17 cellular contexts compared by ENCODE assay signal in genomic region chr9:87888501-87888900, GRCh38. TPM values are rescaled to one million over a fixed set of nuclear protein-coding genes. Genes with fewer than 3 reads are reported as not detected.
A peak's percentile ranks its signal among the peaks of the same experiment; 100 is the strongest.
DNase-seq lines count a peak whose midpoint lies in the region; ATAC-seq, FAIRE-seq and TF ChIP-seq lines count a peak whose summit lies in the region.
"Had no signal": no experiment of that assay in that cellular context is flagged by ENCODE, and none has a peak within 500 bp of the region (broad histone marks: within the 10 kb centered on the region; RNA-seq: fewer than 3 reads in every experiment).

No MANE protein-coding gene starts in this region.

- H3K27ac Mint-ChIP-seq in activated T-cell treated with anti-CD3 and anti-CD28 coated beads, Interleukin-2, amount 50 U/mL, for 24 hours: no peak overlapping the region
- H3K27ac Mint-ChIP-seq in neural crest cell (ENCODE audit: unreplicated experiment): peak overlapping the region; percentile 57
- H3K27ac Mint-ChIP-seq: CD4-positive, CD25-positive, alpha-beta regulatory T cell; HFFc6 had no signal

- POLR2A ChIA-PET in IMR-90 (lab: Charles Lee; ENCODE audit: unreplicated experiment): no interaction called here

- no peak overlapping the region for H3K4ac ChIP-seq in IMR-90 (ENCODE audit: low read depth, low read length)

- no peak overlapping the region for H2AK5ac ChIP-seq in IMR-90 (ENCODE audit: low read depth, low read length)

- H3K9ac ChIP-seq in IMR-90 (ENCODE audit: low read depth, low read length): no peak overlapping the region
- H3K9ac ChIP-seq: BLaER1 treated with 17β-estradiol and CSF1 and Interleukin-3, amounts not matched to agents 10 nM and 100 nM had no signal

- no peak for FAIRE-seq in small intestine (lab: Jason Lieb, UNC)
- FAIRE-seq: GM12878 had no signal

- no peak for TF ChIP-seq POLR2A in IMR-90 (IDR thresholded peaks at IDR 0.05; ENCODE audit: low read depth, low read length)
- TF ChIP-seq POLR2A in thyroid gland (IDR thresholded peaks at IDR 0.05): no peak

- H2BK5ac ChIP-seq in IMR-90 (ENCODE audit: low read depth, low read length, poor library complexity, severe bottlenecking): no peak overlapping the region

- no peaks in the 10 kb centered on the region for H3K4me1 Mint-ChIP-seq in activated T-cell treated with anti-CD3 and anti-CD28 coated beads, Interleukin-2, amount 50 U/mL, for 24 hours (ENCODE audit: low read depth)
- no peaks in the 10 kb centered on the region for H3K4me1 Mint-ChIP-seq in neural crest cell

- H3K18ac ChIP-seq in IMR-90 (ENCODE audit: low read depth, low read length): no peak overlapping the region

- H3K9me1 ChIP-seq in IMR-90 (ENCODE audit: insufficient read depth, low read length): no peaks in the 10 kb centered on the region

- no peaks in the 10 kb centered on the region for H4K20me1 ChIP-seq in IMR-90 (ENCODE audit: insufficient read depth, low read length)
- H4K20me1 ChIP-seq: BLaER1 treated with 17β-estradiol and CSF1 and Interleukin-3, amounts not matched to agents 10 nM and 100 nM had no signal

- H3K27me3 Mint-ChIP-seq in activated T-cell treated with anti-CD3 and anti-CD28 coated beads, Interleukin-2, amount 50 U/mL, for 24 hours: peaks cover 13% of the 10 kb centered on the region
- H3K27me3 Mint-ChIP-seq in neural crest cell (ENCODE audit: low read depth): no peaks in the 10 kb centered on the region

- CTCF ChIA-PET in IMR-90 (lab: Yijun Ruan, JAX): no interaction called here

- H2BK120ac ChIP-seq in IMR-90 (ENCODE audit: low read depth, low read length): no peak overlapping the region

- no peak overlapping the region for H4K8ac ChIP-seq in IMR-90 (ENCODE audit: low read depth in 2 of 2, low read length in 2 of 2)

- H3K36me3 ChIP-seq in IMR-90 (ENCODE audit: control insufficient read depth, insufficient read depth, low read length): no peaks in the 10 kb centered on the region
- no peaks in the 10 kb centered on the region for H3K36me3 ChIP-seq in small intestine (ENCODE audit: control insufficient read depth in 2 of 2, insufficient read depth in 2 of 2, low read length in 2 of 2)
- H3K36me3 ChIP-seq in thyroid gland: no peaks in the 10 kb centered on the region
- H3K36me3 ChIP-seq: BLaER1 treated with 17β-estradiol and CSF1 and Interleukin-3, amounts not matched to agents 10 nM and 100 nM; HAP-1 had no signal

- H3K27ac ChIP-seq in IMR-90 (ENCODE audit: insufficient read depth, low read length) (no peak overlapping the region), small intestine (ENCODE audit: low read depth in 1 of 2, low read length in 1 of 2) (no peak overlapping the region), thyroid gland (no peak overlapping the region)
- H3K27ac ChIP-seq: BLaER1 treated with 17β-estradiol and CSF1 and Interleukin-3, amounts not matched to agents 10 nM and 100 nM had no signal

- H2BK15ac ChIP-seq in IMR-90 (ENCODE audit: low read depth, low read length): no peak overlapping the region

- H4K5ac ChIP-seq in IMR-90 (ENCODE audit: low read depth, low read length): no peak overlapping the region

- no peak for ATAC-seq in IMR-90 (ENCODE audit: low read depth)
- ATAC-seq: GM12878 had no signal

- H4K91ac ChIP-seq in IMR-90 (ENCODE audit: insufficient read depth, low read depth, low read length): no peak overlapping the region

- H3K36me3 Mint-ChIP-seq in activated T-cell treated with anti-CD3 and anti-CD28 coated beads, Interleukin-2, amount 50 U/mL, for 24 hours (ENCODE audit: low read depth): no peaks in the 10 kb centered on the region
- H3K36me3 Mint-ChIP-seq in neural crest cell (ENCODE audit: low read depth): no peaks in the 10 kb centered on the region
- H3K36me3 Mint-ChIP-seq: CD4-positive, CD25-positive, alpha-beta regulatory T cell had no signal

- H3K4me2 ChIP-seq in IMR-90 (ENCODE audit: low read depth, low read length): no peak overlapping the region
- H3K4me2 ChIP-seq: BLaER1 treated with 17β-estradiol and CSF1 and Interleukin-3, amounts not matched to agents 10 nM and 100 nM had no signal

- DNase-seq in activated T-cell treated with anti-CD3 and anti-CD28 coated beads, Interleukin-2, amount 50 U/mL, for 24 hours: peak; percentile 20
- no peak for DNase-seq in activated T-cell treated with anti-CD3 and anti-CD28 coated beads, Interleukin-2, amount 50 U/mL, for 48 hours
- DNase-seq in IMR-90 (no peak), neural crest cell (ENCODE audit: low read depth, low spot score) (no peak), ureter (ENCODE audit: low spot score) (peak; percentile 29), small intestine (no peak), thyroid gland (no peak), GM19240 (ENCODE audit: insufficient read length, low spot score) (no peak)
- DNase-seq: ACHN; CD4-positive, CD25-positive, alpha-beta regulatory T cell; DMS53; GOT3; HFFc6 had no signal

- no peak for TF ChIP-seq RAD21 in IMR-90 (IDR thresholded peaks at IDR 0.05; ENCODE audit: low read length)

- no TSS peak for BruUV-seq in IMR-90 (replicated peaks; lab: Mats Ljungman, UMichigan)

- TF ChIP-seq CTCF in IMR-90 (conservative IDR thresholded peaks at IDR 0.05; ENCODE audit: low read depth, low read length): no peak
- TF ChIP-seq CTCF in neural crest cell (conservative IDR thresholded peaks at IDR 0.05): no peak
- no peak for TF ChIP-seq CTCF in thyroid gland (IDR thresholded peaks at IDR 0.05)

- no peak overlapping the region for H3K4me3 ChIP-seq in IMR-90 (ENCODE audit: insufficient read depth, low read depth, low read length)
- no peak overlapping the region for H3K4me3 ChIP-seq in small intestine (ENCODE audit: low read depth in 1 of 2, low read length in 2 of 2)
- no peak overlapping the region for H3K4me3 ChIP-seq in thyroid gland (replicated peaks in 1 of 3)
- H3K4me3 ChIP-seq: BLaER1 treated with 17β-estradiol and CSF1 and Interleukin-3, amounts not matched to agents 10 nM and 100 nM; GM12878; HAP-1 had no signal

- dilution Hi-C loops in IMR-90 (cut with HindIII; ENCODE audit: low sequenced_read_pairs, unreplicated experiment): no loop called here

- no peaks in the 10 kb centered on the region for H3K9me3 Mint-ChIP-seq in activated T-cell treated with anti-CD3 and anti-CD28 coated beads, Interleukin-2, amount 50 U/mL, for 24 hours
- H3K9me3 Mint-ChIP-seq in neural crest cell: no peaks in the 10 kb centered on the region
- H3K9me3 Mint-ChIP-seq: HFFc6 had no signal

- H3K9me3 ChIP-seq in IMR-90 (ENCODE audit: control insufficient read depth, insufficient read depth, low read length): no peaks in the 10 kb centered on the region
- H3K9me3 ChIP-seq in small intestine (ENCODE audit: control insufficient read depth, low read depth): no peaks in the 10 kb centered on the region
- no peaks in the 10 kb centered on the region for H3K9me3 ChIP-seq in thyroid gland
- H3K9me3 ChIP-seq: HAP-1 had no signal

- peak overlapping the region; percentile 32 for H2AFZ ChIP-seq in IMR-90 (replicated peaks; ENCODE audit: low read length, poor library complexity)

- no peak overlapping the region for H3K56ac ChIP-seq in IMR-90 (ENCODE audit: extremely low read depth, insufficient read depth, low read length)

- intact Hi-C loops in IMR-90 (cut with micrococcal nuclease): no loop called here
- intact Hi-C loops in thyroid gland (cut with DNase I): no loop called here

- WGBS in IMR-90 (ENCODE audit: extremely low coverage in 2 of 2, insufficient read length in 1 of 2), 2 experiments: no CpG with 5 or more reads among the region's 6 CpGs
- WGBS in small intestine, 3 donors: 65 to 76% (median 72%) methylated on average over 6 of the region's 6 CpGs
- WGBS in thyroid gland, 2 donors: 89 to 90% methylated on average over 2 to 6 of the region's 6 CpGs

- H3K79me1 ChIP-seq in IMR-90 (ENCODE audit: low read depth in 1 of 2, low read length in 2 of 2): no peaks in the 10 kb centered on the region

- in situ Hi-C loops in IMR-90 (cut with MboI; ENCODE audit: low sequenced_read_pairs): no loop called here

- H3K4me1 ChIP-seq in IMR-90 (ENCODE audit: control insufficient read depth, insufficient read depth, low read length) (peaks cover 2% of the 10 kb centered on the region; the same call in 1 of the 2 replicates), small intestine (ENCODE audit: control insufficient read depth in 2 of 2, insufficient read depth in 1 of 2, low read depth in 1 of 2, low read length in 1 of 2) (peaks cover 0 to 2% of the 10 kb centered on the region in 2 donors), thyroid gland (no peaks in the 10 kb centered on the region)
- H3K4me1 ChIP-seq: HAP-1 had no signal

- H3K14ac ChIP-seq in IMR-90 (replicated peaks; ENCODE audit: low read depth, low read length): no peak overlapping the region

- H2AK9ac ChIP-seq in IMR-90 (replicated peaks; ENCODE audit: low read depth, low read length, poor library complexity): no peak overlapping the region

- H3K27me3 ChIP-seq in IMR-90 (ENCODE audit: control insufficient read depth, insufficient read depth, low read length) (no peaks in the 10 kb centered on the region), small intestine (ENCODE audit: control insufficient read depth in 2 of 2, insufficient read depth in 2 of 2, low read length in 2 of 2) (no peaks in the 10 kb centered on the region), thyroid gland (no peaks in the 10 kb centered on the region)
- H3K27me3 ChIP-seq: BLaER1 treated with 17β-estradiol and CSF1 and Interleukin-3, amounts not matched to agents 10 nM and 100 nM had no signal

- H3K4me3 Mint-ChIP-seq in activated T-cell treated with anti-CD3 and anti-CD28 coated beads, Interleukin-2, amount 50 U/mL, for 24 hours: no peak overlapping the region
- no peak overlapping the region for H3K4me3 Mint-ChIP-seq in neural crest cell
- H3K4me3 Mint-ChIP-seq: CD4-positive, CD25-positive, alpha-beta regulatory T cell; HFFc6 had no signal

- H2BK20ac ChIP-seq in IMR-90 (ENCODE audit: low read depth, low read length): no peak overlapping the region

- no peak overlapping the region for H3K23ac ChIP-seq in IMR-90 (ENCODE audit: low read depth, low read length)

TF ChIP-seq in IMR-90, 13 proteins besides CTCF, POLR2A, EP300 and RAD21 (continues in another document):
- no peak for TF ChIP-seq CHD1 (IDR thresholded peaks at IDR 0.05; ENCODE audit: low read depth, low read length)
- no peak for TF ChIP-seq RCOR1 (IDR thresholded peaks at IDR 0.05; ENCODE audit: insufficient replicate concordance, low read length)

RNA-seq across cellular contexts. Expression of gene SPATA31E1, which starts 5.8 kb away (rescaled TPM):
- not detected in 2 replicates for total RNA-seq in IMR-90 (2012; rRNA removed)
- polyA plus RNA-seq in IMR-90 (2012; rRNA removed): 0.03 and 0.04 TPM in 2 replicates
- polyA plus RNA-seq in IMR-90 (2012; cell fraction: cytosol; rRNA removed): 0.02 TPM in 1 of 2 replicates, not detected in the other
- polyA plus RNA-seq in IMR-90 (2012; cell fraction: nucleus; rRNA removed; ENCODE audit: low replicate concordance): 0.19 and 0.20 TPM in 2 replicates
- total RNA-seq in neural crest cell: 0.16 and 0.21 TPM in 2 replicates
- not detected for total RNA-seq in ureter
- not detected for polyA plus RNA-seq in small intestine
- total RNA-seq in thyroid gland: under 1 TPM in 1 of 4 donors, not detected in 3; under 0.01 TPM
- total RNA-seq: A172; CD4-positive, CD25-positive, alpha-beta regulatory T cell; GM12878; HFFc6 had no signal
- polyA plus RNA-seq: CD4-positive, CD25-positive, alpha-beta regulatory T cell; GM12878 had no signal

RNA-seq across cellular contexts. Expression of gene SPATA31C1, which starts 29.3 kb away (rescaled TPM):
- not detected in 2 replicates for total RNA-seq in IMR-90 (2012; rRNA removed)
- polyA plus RNA-seq in IMR-90 (2012; rRNA removed): not detected in 2 replicates
- not detected in 2 replicates for polyA plus RNA-seq in IMR-90 (2012; cell fraction: cytosol; rRNA removed)
- not detected in 2 replicates for polyA plus RNA-seq in IMR-90 (2012; cell fraction: nucleus; rRNA removed; ENCODE audit: low replicate concordance)
- 1.4 and 1.9 TPM in 2 replicates for total RNA-seq in neural crest cell
- not detected for total RNA-seq in ureter
- polyA plus RNA-seq in small intestine: not detected
- not detected for total RNA-seq in thyroid gland
- total RNA-seq: A172; CD4-positive, CD25-positive, alpha-beta regulatory T cell; GM12878; HFFc6 had no signal
- polyA plus RNA-seq: GM12878 had no signal

Comparison
In these comparisons a context has a peak if more than half of its experiments do, and no peak if none do; other contexts are left out.
1. DNase-seq: peak in activated T-cell treated with anti-CD3 and anti-CD28 coated beads, Interleukin-2, amount 50 U/mL, for 24 hours (single experiment) and ureter (single experiment); none in activated T-cell treated with anti-CD3 and anti-CD28 coated beads, Interleukin-2, amount 50 U/mL, for 48 hours (0 of 2), IMR-90 (single experiment), neural crest cell (single experiment), small intestine (single experiment), thyroid gland (0 of 2) and GM19240 (single experiment).